In genomic region chr10:69388488-69388887, GRCh38 we compare ENCODE assay signal across 17 cellular contexts. TPM values are rescaled to one million over a fixed set of nuclear protein-coding genes. Genes with fewer than 3 reads are reported as not detected.
DNase-seq lines count a peak whose midpoint lies in the region; ATAC-seq, FAIRE-seq and TF ChIP-seq lines count a peak whose summit lies in the region.
"Had no signal": no experiment of that assay in that cellular context is flagged by ENCODE, and none has a peak within 500 bp of the region (broad histone marks: within the 10 kb centered on the region; RNA-seq: fewer than 3 reads in every experiment).

No MANE protein-coding gene starts in this region.

- POLR2A ChIA-PET in WTC11 (lab: Charles Lee) = no interaction called here

- no peak for TF ChIP-seq POLR2A in H54 (IDR thresholded peaks at IDR 0.05; ENCODE audit: low read depth, low read length)

- TF ChIP-seq CTCF in WTC11 (IDR thresholded peaks at IDR 0.05) = no peak

- H3K9me3 Mint-ChIP-seq in activated T-cell treated with anti-CD3 and anti-CD28 coated beads, Interleukin-2, amount 50 U/mL, for 24 hours = no peaks in the 10 kb centered on the region
- H3K9me3 Mint-ChIP-seq in WTC11 (peaks cover 4% of the 10 kb centered on the region; the same call in 1 of the 2 replicates), memory B cell (no peaks in the 10 kb centered on the region)

- peaks cover 14% of the 10 kb centered on the region for H3K4me1 Mint-ChIP-seq in activated T-cell treated with anti-CD3 and anti-CD28 coated beads, Interleukin-2, amount 50 U/mL, for 24 hours (ENCODE audit: low read depth)
- H3K4me1 Mint-ChIP-seq in WTC11 (peaks cover 42% of the 10 kb centered on the region), memory B cell (peaks cover 19% of the 10 kb centered on the region)

- no peak for FAIRE-seq in H54 (lab: Jason Lieb, UNC)
- FAIRE-seq: GM18507 had no signal

- H3K27ac Mint-ChIP-seq in activated T-cell treated with anti-CD3 and anti-CD28 coated beads, Interleukin-2, amount 50 U/mL, for 24 hours = peak overlapping the region; percentile 3
- H3K27ac Mint-ChIP-seq in WTC11 (peak overlapping the region; percentile 98), memory B cell (peak overlapping the region; percentile 50)

- ATAC-seq in WTC11 = no peak
- no peak for ATAC-seq in memory B cell (ENCODE audit: low read depth)
- ATAC-seq: HCT116 had no signal

- H3K4me3 Mint-ChIP-seq in activated T-cell treated with anti-CD3 and anti-CD28 coated beads, Interleukin-2, amount 50 U/mL, for 24 hours = no peak overlapping the region
- H3K4me3 Mint-ChIP-seq in WTC11 (no peak overlapping the region), memory B cell (no peak overlapping the region)
- H3K4me3 Mint-ChIP-seq: CD4-positive, CD25-positive, alpha-beta regulatory T cell had no signal

- H3K36me3 Mint-ChIP-seq in activated T-cell treated with anti-CD3 and anti-CD28 coated beads, Interleukin-2, amount 50 U/mL, for 24 hours (ENCODE audit: low read depth) = peaks cover 95% of the 10 kb centered on the region
- H3K36me3 Mint-ChIP-seq in WTC11 (peaks cover 74% of the 10 kb centered on the region), memory B cell (peaks cover 36% of the 10 kb centered on the region)

- DNase-seq in activated T-cell treated with anti-CD3 and anti-CD28 coated beads, Interleukin-2, amount 50 U/mL, for 24 hours = no peak
- DNase-seq in activated T-cell treated with anti-CD3 and anti-CD28 coated beads for 4 hours (no peak), WTC11 (ENCODE audit: low spot score) (no peak), memory B cell (ENCODE audit: low spot score in 2 of 2) (no peak), NCI-H2029 treated with DMSO at 0.1 percent for 48 hours (lab: John Stamatoyannopoulos, UW) (no peak), H54 (ENCODE audit: insufficient read length, low spot score) (no peak), NCI-H2081 (lab: John Stamatoyannopoulos, UW) (no peak)
- DNase-seq: ACHN; Calu3; CD4-positive, CD25-positive, alpha-beta regulatory T cell; DMS 273 treated with DMSO at 0.1 percent for 48 hours; GOT3; KBM-7 had no signal

- CTCF ChIA-PET in WTC11 (lab: Charles Lee) = interaction anchor here (0.8 kb wide), 1 partner anchor 25 kb away, joined by 3 read pairs; no protein-coding TSS in a partner anchor

- H3K27me3 Mint-ChIP-seq in activated T-cell treated with anti-CD3 and anti-CD28 coated beads, Interleukin-2, amount 50 U/mL, for 24 hours = no peaks in the 10 kb centered on the region
- H3K27me3 Mint-ChIP-seq in WTC11 (ENCODE audit: low read depth) (no peaks in the 10 kb centered on the region), memory B cell (no peaks in the 10 kb centered on the region)
- H3K27me3 Mint-ChIP-seq: CD4-positive, CD25-positive, alpha-beta regulatory T cell had no signal

TF ChIP-seq in WTC11, 78 proteins besides CTCF, POLR2A, EP300 and RAD21:
- TF ChIP-seq FOXK1 (CRISPR knock-in tag; IDR thresholded peaks at IDR 0.05) (no peak), ETV6 (CRISPR knock-in tag; IDR thresholded peaks at IDR 0.05) (no peak), USF1 (CRISPR knock-in tag; IDR thresholded peaks at IDR 0.05) (no peak), IRF2 (CRISPR knock-in tag; IDR thresholded peaks at IDR 0.05; ENCODE audit: borderline replicate concordance, low read depth) (no peak), GTF2I (CRISPR knock-in tag; conservative IDR thresholded peaks at IDR 0.05) (no peak), PREB (CRISPR knock-in tag; IDR thresholded peaks at IDR 0.05; ENCODE audit: borderline replicate concordance) (no peak), NFE2L1 (CRISPR knock-in tag; IDR thresholded peaks at IDR 0.05) (no peak), MAX (CRISPR knock-in tag; IDR thresholded peaks at IDR 0.05) (no peak), ZNF138 (CRISPR knock-in tag; conservative IDR thresholded peaks at IDR 0.05) (no peak), ZNF232 (CRISPR knock-in tag; IDR thresholded peaks at IDR 0.05) (no peak), ZNF416 (CRISPR knock-in tag; IDR thresholded peaks at IDR 0.05) (no peak), MXD4 (CRISPR knock-in tag; IDR thresholded peaks at IDR 0.05; ENCODE audit: borderline replicate concordance) (no peak)
- TF ChIP-seq, protein P1, sequence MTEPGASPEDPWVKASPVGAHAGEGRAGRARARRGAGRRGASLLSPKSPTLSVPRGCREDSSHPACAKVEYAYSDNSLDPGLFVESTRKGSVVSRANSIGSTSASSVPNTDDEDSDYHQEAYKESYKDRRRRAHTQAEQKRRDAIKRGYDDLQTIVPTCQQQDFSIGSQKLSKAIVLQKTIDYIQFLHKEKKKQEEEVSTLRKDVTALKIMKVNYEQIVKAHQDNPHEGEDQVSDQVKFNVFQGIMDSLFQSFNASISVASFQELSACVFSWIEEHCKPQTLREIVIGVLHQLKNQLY (CRISPR knock-in tag; IDR thresholded peaks at IDR 0.05) = no peak
- TF ChIP-seq, protein P2, sequence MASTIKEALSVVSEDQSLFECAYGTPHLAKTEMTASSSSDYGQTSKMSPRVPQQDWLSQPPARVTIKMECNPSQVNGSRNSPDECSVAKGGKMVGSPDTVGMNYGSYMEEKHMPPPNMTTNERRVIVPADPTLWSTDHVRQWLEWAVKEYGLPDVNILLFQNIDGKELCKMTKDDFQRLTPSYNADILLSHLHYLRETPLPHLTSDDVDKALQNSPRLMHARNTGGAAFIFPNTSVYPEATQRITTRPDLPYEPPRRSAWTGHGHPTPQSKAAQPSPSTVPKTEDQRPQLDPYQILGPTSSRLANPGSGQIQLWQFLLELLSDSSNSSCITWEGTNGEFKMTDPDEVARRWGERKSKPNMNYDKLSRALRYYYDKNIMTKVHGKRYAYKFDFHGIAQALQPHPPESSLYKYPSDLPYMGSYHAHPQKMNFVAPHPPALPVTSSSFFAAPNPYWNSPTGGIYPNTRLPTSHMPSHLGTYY (CRISPR knock-in tag; IDR thresholded peaks at IDR 0.05) = no peak

RNA-seq across cellular contexts. Expression of gene TACR2, which starts 28.2 kb away (rescaled TPM):
- 0.20 TPM in 1 of 3 replicates, not detected in the others for total RNA-seq in WTC11 (2021)
- total RNA-seq: A172; CD4-positive, CD25-positive, alpha-beta regulatory T cell; Daoy had no signal

Comparison
In these comparisons a context has a peak if more than half of its experiments do, and no peak if none do; other contexts are left out.
1. H3K27ac Mint-ChIP-seq: peak in every context shown above with its lines; median percentile 98 in WTC11; 50 in memory B cell; 3 in activated T-cell treated with anti-CD3 and anti-CD28 coated beads, Interleukin-2, amount 50 U/mL, for 24 hours.